Comparison of ENCODE assay signal across 15 cellular contexts in genomic region chr2:128093762-128094161, GRCh38.
"Had no signal": no experiment of that assay in that cellular context is flagged by ENCODE, and none has a peak within 500 bp of the region (broad histone marks: within the 10 kb centered on the region; RNA-seq: fewer than 3 reads in every experiment).

No MANE protein-coding gene starts in this region.

- DNase-seq: activated CD4-positive, alpha-beta T cell treated with anti-CD3 and anti-CD28 coated beads, Interleukin-2, amount 50 U/mL, for 4 hours; activated CD4-positive, CD25-positive, alpha-beta regulatory T cell treated with anti-CD3 and anti-CD28 coated beads, Interleukin-2, amount 50 U/mL, for 72 hours; activated CD8-positive, alpha-beta memory T cell treated with anti-CD3 and anti-CD28 coated beads, Interleukin-2, amount 10 ng/mL, durations not matched to agents 7 days and 5 days; activated naive CD4-positive, alpha-beta T cell; activated T-cell treated with anti-CD3 and anti-CD28 coated beads, Interleukin-2, amount 50 U/mL, for 4 hours; heart right ventricle; mammary epithelial cell; mucosa of descending colon; naive thymus-derived CD8-positive, alpha-beta T cell; ovary; stimulated activated CD4-positive, alpha-beta T cell treated with anti-CD3 and anti-CD28 coated beads, Interleukin-4, amount 100 ng/mL, for 1 hour; stimulated activated CD8-positive, alpha-beta memory T cell treated with anti-CD3 and anti-CD28 coated beads, Interleukin-4, amount 100 ng/mL, for 48 hours; stimulated activated naive CD8-positive, alpha-beta T cell treated with anti-CD3 and anti-CD28 coated beads, Interleukin-15, amount 100 ng/mL, for 72 hours had no signal

- H3K27ac ChIP-seq: heart right ventricle, ovary had no signal

- H3K36me3 ChIP-seq: ovary had no signal

- H3K9me3 Mint-ChIP-seq: activated T-cell treated with anti-CD3 and anti-CD28 coated beads, Interleukin-2, amount 50 U/mL, for 4 hours; naive thymus-derived CD8-positive, alpha-beta T cell; stimulated activated naive CD8-positive, alpha-beta T cell treated with anti-CD3 and anti-CD28 coated beads, Interleukin-15, amount 100 ng/mL, for 72 hours had no signal

- H3K4me3 ChIP-seq: heart right ventricle, mucosa of descending colon, ovary had no signal

- H3K9me3 ChIP-seq: heart right ventricle, mucosa of descending colon, ovary had no signal

- H3K27me3 ChIP-seq: heart right ventricle, ovary had no signal

- H3K27me3 Mint-ChIP-seq: activated CD8-positive, alpha-beta memory T cell treated with anti-CD3 and anti-CD28 coated beads, Interleukin-2, amount 10 ng/mL, durations not matched to agents 7 days and 5 days; naive thymus-derived CD8-positive, alpha-beta T cell; stimulated activated naive CD8-positive, alpha-beta T cell treated with anti-CD3 and anti-CD28 coated beads, Interleukin-15, amount 100 ng/mL, for 72 hours had no signal

- ATAC-seq: activated CD8-positive, alpha-beta memory T cell treated with anti-CD3 and anti-CD28 coated beads, Interleukin-2, amount 10 ng/mL, durations not matched to agents 7 days and 5 days; activated T-cell treated with anti-CD3 and anti-CD28 coated beads, Interleukin-2, amount 50 U/mL, for 4 hours; heart right ventricle; left lobe of liver; mucosa of descending colon; naive thymus-derived CD8-positive, alpha-beta T cell; SK-N-SH treated with all-trans-retinoic acid at 6 μM for 48 hours; stimulated activated naive CD8-positive, alpha-beta T cell treated with anti-CD3 and anti-CD28 coated beads, Interleukin-15, amount 100 ng/mL, for 72 hours had no signal
